Comparison of ENCODE assay signal across 1 cellular context in genomic region chr2:58046585-58047372, GRCh38.
TF ChIP-seq lines count a peak whose summit lies in the region.

Gene VRK2 (plus strand): TSS chr2:58046806. CDS start chr2:58048832, 2,026 bp downstream.

TF ChIP-seq in HepG2, 621 proteins besides CTCF, POLR2A, EP300 and RAD21 (continued from another document and continues in another):
- TF ChIP-seq FOSL2 (CRISPR knock-in tag; IDR thresholded peaks at IDR 0.05) (peak; percentile 73), ZNF337 (CRISPR knock-in tag; IDR thresholded peaks at IDR 0.05; ENCODE audit: borderline replicate concordance, low read depth) (peak; percentile 70; the same call in 1 of the 2 replicates), BHLHE40 (IDR thresholded peaks at IDR 0.05; ENCODE audit: low read length) (no peak), TBL1XR1 (IDR thresholded peaks at IDR 0.05; ENCODE audit: borderline replicate concordance, low read length, partially characterized antibody) (no peak), PRDM10 (CRISPR knock-in tag; IDR thresholded peaks at IDR 0.05; ENCODE audit: low read depth) (peak; percentile 79; the same call in 1 of the 2 replicates), ZNF547 (CRISPR knock-in tag; IDR thresholded peaks at IDR 0.05) (peak; percentile 97), PRPF4 (IDR thresholded peaks at IDR 0.05; ENCODE audit: low read depth, low read length, poor library complexity, severe bottlenecking) (no peak), RFX5 (IDR thresholded peaks at IDR 0.05; ENCODE audit: low read depth, low read length) (peak; percentile 22; the same call in 1 of the 2 replicates), ZFP90 (CRISPR knock-in tag; IDR thresholded peaks at IDR 0.05; ENCODE audit: borderline replicate concordance) (peak; percentile 96), ETV5 (CRISPR knock-in tag; IDR thresholded peaks at IDR 0.05; ENCODE audit: borderline replicate concordance) (peak; percentile 56), HDAC1 (CRISPR knock-in tag; IDR thresholded peaks at IDR 0.05) (peak; percentile 91), MTF2 (CRISPR knock-in tag; IDR thresholded peaks at IDR 0.05; ENCODE audit: borderline replicate concordance) (peak; percentile 97), GATA4 (IDR thresholded peaks at IDR 0.05; ENCODE audit: borderline replicate concordance, low read depth) (no peak), SOX5 (CRISPR knock-in tag; IDR thresholded peaks at IDR 0.05; ENCODE audit: borderline replicate concordance) (peak; percentile 68), ZC3H4 (CRISPR knock-in tag; IDR thresholded peaks at IDR 0.05; ENCODE audit: borderline replicate concordance) (no peak), ZNF629 (CRISPR knock-in tag; conservative IDR thresholded peaks at IDR 0.05) (peak; percentile 37; the same call in 1 of the 2 replicates), ZNF382 (CRISPR knock-in tag; IDR thresholded peaks at IDR 0.05; ENCODE audit: borderline replicate concordance) (no peak), ZBTB26 (CRISPR knock-in tag; IDR thresholded peaks at IDR 0.05; ENCODE audit: borderline replicate concordance) (peak; percentile 80), MEF2D (CRISPR knock-in tag; IDR thresholded peaks at IDR 0.05) (peak; percentile 86; the same call in 1 of the 2 replicates), KDM1A (CRISPR knock-in tag; IDR thresholded peaks at IDR 0.05) (0 out of 2 replicates have a peak, but pooled peaks have one; percentile 25), ZNF724P (CRISPR knock-in tag; IDR thresholded peaks at IDR 0.05; ENCODE audit: borderline replicate concordance) (peak; percentile 91), ZNF780A (CRISPR knock-in tag; IDR thresholded peaks at IDR 0.05) (peak; percentile 91), ZNF225 (CRISPR knock-in tag; IDR thresholded peaks at IDR 0.05) (peak; percentile 89), JDP2 (CRISPR knock-in tag; IDR thresholded peaks at IDR 0.05; ENCODE audit: borderline replicate concordance) (0 out of 2 replicates have a peak, but pooled peaks have one; percentile 44), CC2D1A (CRISPR knock-in tag; IDR thresholded peaks at IDR 0.05) (0 out of 2 replicates have a peak, but pooled peaks have one; percentile 82), ZBTB20 (CRISPR knock-in tag; IDR thresholded peaks at IDR 0.05; ENCODE audit: borderline replicate concordance, low read depth) (peak; percentile 61), ZNF572 (CRISPR knock-in tag; IDR thresholded peaks at IDR 0.05) (peak; percentile 87), GMEB2 (CRISPR knock-in tag; IDR thresholded peaks at IDR 0.05; ENCODE audit: low read depth) (peak; percentile 41; the same call in 1 of the 2 replicates)
- TF ChIP-seq, protein P1, sequence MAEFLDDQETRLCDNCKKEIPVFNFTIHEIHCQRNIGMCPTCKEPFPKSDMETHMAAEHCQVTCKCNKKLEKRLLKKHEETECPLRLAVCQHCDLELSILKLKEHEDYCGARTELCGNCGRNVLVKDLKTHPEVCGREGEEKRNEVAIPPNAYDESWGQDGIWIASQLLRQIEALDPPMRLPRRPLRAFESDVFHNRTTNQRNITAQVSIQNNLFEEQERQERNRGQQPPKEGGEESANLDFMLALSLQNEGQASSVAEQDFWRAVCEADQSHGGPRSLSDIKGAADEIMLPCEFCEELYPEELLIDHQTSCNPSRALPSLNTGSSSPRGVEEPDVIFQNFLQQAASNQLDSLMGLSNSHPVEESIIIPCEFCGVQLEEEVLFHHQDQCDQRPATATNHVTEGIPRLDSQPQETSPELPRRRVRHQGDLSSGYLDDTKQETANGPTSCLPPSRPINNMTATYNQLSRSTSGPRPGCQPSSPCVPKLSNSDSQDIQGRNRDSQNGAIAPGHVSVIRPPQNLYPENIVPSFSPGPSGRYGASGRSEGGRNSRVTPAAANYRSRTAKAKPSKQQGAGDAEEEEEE (CRISPR knock-in tag; IDR thresholded peaks at IDR 0.05; ENCODE audit: borderline replicate concordance) = peak; percentile 91; the same call in 1 of the 2 replicates
- TF ChIP-seq, protein P2, sequence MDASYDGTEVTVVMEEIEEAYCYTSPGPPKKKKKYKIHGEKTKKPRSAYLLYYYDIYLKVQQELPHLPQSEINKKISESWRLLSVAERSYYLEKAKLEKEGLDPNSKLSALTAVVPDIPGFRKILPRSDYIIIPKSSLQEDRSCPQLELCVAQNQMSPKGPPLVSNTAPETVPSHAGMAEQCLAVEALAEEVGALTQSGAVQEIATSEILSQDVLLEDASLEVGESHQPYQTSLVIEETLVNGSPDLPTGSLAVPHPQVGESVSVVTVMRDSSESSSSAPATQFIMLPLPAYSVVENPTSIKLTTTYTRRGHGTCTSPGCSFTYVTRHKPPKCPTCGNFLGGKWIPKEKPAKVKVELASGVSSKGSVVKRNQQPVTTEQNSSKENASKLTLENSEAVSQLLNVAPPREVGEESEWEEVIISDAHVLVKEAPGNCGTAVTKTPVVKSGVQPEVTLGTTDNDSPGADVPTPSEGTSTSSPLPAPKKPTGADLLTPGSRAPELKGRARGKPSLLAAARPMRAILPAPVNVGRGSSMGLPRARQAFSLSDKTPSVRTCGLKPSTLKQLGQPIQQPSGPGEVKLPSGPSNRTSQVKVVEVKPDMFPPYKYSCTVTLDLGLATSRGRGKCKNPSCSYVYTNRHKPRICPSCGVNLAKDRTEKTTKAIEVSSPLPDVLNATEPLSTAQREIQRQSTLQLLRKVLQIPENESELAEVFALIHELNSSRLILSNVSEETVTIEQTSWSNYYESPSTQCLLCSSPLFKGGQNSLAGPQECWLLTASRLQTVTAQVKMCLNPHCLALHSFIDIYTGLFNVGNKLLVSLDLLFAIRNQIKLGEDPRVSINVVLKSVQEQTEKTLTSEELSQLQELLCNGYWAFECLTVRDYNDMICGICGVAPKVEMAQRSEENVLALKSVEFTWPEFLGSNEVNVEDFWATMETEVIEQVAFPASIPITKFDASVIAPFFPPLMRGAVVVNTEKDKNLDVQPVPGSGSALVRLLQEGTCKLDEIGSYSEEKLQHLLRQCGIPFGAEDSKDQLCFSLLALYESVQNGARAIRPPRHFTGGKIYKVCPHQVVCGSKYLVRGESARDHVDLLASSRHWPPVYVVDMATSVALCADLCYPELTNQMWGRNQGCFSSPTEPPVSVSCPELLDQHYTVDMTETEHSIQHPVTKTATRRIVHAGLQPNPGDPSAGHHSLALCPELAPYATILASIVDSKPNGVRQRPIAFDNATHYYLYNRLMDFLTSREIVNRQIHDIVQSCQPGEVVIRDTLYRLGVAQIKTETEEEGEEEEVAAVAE (CRISPR knock-in tag; IDR thresholded peaks at IDR 0.05; ENCODE audit: borderline replicate concordance) = peak; percentile 87; the same call in 1 of the 2 replicates
- TF ChIP-seq, protein P3, sequence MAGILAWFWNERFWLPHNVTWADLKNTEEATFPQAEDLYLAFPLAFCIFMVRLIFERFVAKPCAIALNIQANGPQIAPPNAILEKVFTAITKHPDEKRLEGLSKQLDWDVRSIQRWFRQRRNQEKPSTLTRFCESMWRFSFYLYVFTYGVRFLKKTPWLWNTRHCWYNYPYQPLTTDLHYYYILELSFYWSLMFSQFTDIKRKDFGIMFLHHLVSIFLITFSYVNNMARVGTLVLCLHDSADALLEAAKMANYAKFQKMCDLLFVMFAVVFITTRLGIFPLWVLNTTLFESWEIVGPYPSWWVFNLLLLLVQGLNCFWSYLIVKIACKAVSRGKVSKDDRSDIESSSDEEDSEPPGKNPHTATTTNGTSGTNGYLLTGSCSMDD (CRISPR knock-in tag; IDR thresholded peaks at IDR 0.05) = peak; percentile 53; the same call in 1 of the 2 replicates
- TF ChIP-seq, protein P4, sequence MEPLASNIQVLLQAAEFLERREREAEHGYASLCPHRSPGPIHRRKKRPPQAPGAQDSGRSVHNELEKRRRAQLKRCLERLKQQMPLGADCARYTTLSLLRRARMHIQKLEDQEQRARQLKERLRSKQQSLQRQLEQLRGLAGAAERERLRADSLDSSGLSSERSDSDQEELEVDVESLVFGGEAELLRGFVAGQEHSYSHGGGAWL (CRISPR knock-in tag; IDR thresholded peaks at IDR 0.05) = peak; percentile 90
- TF ChIP-seq, protein P5, sequence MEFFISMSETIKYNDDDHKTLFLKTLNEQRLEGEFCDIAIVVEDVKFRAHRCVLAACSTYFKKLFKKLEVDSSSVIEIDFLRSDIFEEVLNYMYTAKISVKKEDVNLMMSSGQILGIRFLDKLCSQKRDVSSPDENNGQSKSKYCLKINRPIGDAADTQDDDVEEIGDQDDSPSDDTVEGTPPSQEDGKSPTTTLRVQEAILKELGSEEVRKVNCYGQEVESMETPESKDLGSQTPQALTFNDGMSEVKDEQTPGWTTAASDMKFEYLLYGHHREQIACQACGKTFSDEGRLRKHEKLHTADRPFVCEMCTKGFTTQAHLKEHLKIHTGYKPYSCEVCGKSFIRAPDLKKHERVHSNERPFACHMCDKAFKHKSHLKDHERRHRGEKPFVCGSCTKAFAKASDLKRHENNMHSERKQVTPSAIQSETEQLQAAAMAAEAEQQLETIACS (CRISPR knock-in tag; IDR thresholded peaks at IDR 0.05) = peak; percentile 63
- TF ChIP-seq, protein P6, sequence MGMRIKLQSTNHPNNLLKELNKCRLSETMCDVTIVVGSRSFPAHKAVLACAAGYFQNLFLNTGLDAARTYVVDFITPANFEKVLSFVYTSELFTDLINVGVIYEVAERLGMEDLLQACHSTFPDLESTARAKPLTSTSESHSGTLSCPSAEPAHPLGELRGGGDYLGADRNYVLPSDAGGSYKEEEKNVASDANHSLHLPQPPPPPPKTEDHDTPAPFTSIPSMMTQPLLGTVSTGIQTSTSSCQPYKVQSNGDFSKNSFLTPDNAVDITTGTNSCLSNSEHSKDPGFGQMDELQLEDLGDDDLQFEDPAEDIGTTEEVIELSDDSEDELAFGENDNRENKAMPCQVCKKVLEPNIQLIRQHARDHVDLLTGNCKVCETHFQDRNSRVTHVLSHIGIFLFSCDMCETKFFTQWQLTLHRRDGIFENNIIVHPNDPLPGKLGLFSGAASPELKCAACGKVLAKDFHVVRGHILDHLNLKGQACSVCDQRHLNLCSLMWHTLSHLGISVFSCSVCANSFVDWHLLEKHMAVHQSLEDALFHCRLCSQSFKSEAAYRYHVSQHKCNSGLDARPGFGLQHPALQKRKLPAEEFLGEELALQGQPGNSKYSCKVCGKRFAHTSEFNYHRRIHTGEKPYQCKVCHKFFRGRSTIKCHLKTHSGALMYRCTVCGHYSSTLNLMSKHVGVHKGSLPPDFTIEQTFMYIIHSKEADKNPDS (CRISPR knock-in tag; IDR thresholded peaks at IDR 0.05) = no peak; the same call in none of the 2 replicates
- TF ChIP-seq, protein P7, sequence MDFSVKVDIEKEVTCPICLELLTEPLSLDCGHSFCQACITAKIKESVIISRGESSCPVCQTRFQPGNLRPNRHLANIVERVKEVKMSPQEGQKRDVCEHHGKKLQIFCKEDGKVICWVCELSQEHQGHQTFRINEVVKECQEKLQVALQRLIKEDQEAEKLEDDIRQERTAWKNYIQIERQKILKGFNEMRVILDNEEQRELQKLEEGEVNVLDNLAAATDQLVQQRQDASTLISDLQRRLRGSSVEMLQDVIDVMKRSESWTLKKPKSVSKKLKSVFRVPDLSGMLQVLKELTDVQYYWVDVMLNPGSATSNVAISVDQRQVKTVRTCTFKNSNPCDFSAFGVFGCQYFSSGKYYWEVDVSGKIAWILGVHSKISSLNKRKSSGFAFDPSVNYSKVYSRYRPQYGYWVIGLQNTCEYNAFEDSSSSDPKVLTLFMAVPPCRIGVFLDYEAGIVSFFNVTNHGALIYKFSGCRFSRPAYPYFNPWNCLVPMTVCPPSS (IDR thresholded peaks at IDR 0.05) = no peak
